In the genomic region with DNA sequence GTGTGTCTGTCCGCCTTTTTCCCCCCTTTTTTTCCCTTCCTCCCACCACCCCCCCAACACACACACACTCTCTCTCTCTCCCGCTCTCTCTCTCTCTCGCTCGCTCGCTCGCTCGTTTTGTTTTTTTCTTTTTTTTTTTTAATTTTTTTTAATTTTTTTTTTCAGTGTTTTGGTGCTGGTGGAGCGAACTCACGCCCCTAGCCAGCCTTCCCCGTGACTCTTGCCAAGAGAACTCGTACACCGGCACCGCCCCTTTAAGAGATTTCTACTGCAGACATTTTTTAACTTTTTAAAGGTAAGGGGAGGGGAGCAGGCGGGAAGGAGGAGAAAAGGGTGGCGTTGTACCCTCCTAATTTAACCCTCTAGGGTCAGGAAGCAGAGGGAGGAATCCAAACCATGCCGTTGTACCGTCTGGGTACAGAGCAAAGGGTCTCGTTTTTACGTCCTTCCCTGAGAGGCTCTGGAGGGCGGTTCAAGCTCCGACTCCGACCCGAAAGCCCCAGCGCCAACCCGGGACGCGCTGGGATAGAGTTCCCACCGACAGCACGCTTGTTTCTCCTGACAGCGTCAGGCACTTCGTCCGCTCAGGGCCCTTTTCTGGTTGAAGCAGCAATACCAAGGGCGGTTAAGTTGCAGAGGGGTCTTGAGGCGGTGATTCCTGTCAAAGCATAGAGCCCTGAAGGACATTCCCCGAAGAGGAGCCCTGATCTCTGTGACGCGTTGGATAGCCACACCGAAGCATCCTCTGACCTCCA, we compare ENCODE assay signal across 11 cellular contexts. TPM values are rescaled to one million over a fixed set of nuclear protein-coding genes. Genes with fewer than 3 reads are reported as not detected.
DNase-seq lines count a peak whose midpoint lies in the region; ATAC-seq and TF ChIP-seq lines count a peak whose summit lies in the region.
"Had no signal": no experiment of that assay in that cellular context is flagged by ENCODE, and none has a peak within 500 bp of the region (broad histone marks: within the 10 kb centered on the region; RNA-seq: fewer than 3 reads in every experiment).

No MANE protein-coding gene starts in this region.

- H3K27ac ChIP-seq in esophagus (ENCODE audit: low read depth in 2 of 2, low read length in 1 of 2) (peak overlapping the region; percentile 34 to 47), aorta (ENCODE audit: low read depth in 1 of 2, low read length in 2 of 2) (peak overlapping the region in 1 of 2 donors; percentile 31)

- H3K36me3 Mint-ChIP-seq in neural crest cell (ENCODE audit: low read depth) = peaks cover 10% of the 10 kb centered on the region

- peaks cover 51% of the 10 kb centered on the region for H3K4me1 Mint-ChIP-seq in stimulated activated naive CD8-positive, alpha-beta T cell treated with anti-CD3 and anti-CD28 coated beads, Interleukin-15, amount 100 ng/mL, for 72 hours
- peaks cover 36% of the 10 kb centered on the region for H3K4me1 Mint-ChIP-seq in neural crest cell

- intact Hi-C loops in aorta (cut with DNase I) = no loop called here

- peaks cover 2 to 3% of the 10 kb centered on the region in 2 donors for H3K4me1 ChIP-seq in esophagus (ENCODE audit: control insufficient read depth in 2 of 2, insufficient read depth in 2 of 2, low read length in 1 of 2)
- H3K4me1 ChIP-seq in aorta (ENCODE audit: control insufficient read depth in 1 of 2, insufficient read depth in 2 of 2, low read length in 2 of 2) = no peaks in the 10 kb centered on the region

- no peaks in the 10 kb centered on the region for H3K9me3 ChIP-seq in esophagus (ENCODE audit: control insufficient read depth in 2 of 2, insufficient read depth in 1 of 2, low read depth in 1 of 2, low read length in 1 of 2)
- no peaks in the 10 kb centered on the region for H3K9me3 ChIP-seq in aorta (ENCODE audit: control insufficient read depth, low read length)

- DNase-seq in stimulated activated naive CD8-positive, alpha-beta T cell treated with anti-CD3 and anti-CD28 coated beads, Interleukin-15, amount 100 ng/mL, for 72 hours = no peak
- DNase-seq in stimulated activated naive CD8-positive, alpha-beta T cell treated with anti-CD3 and anti-CD28 coated beads, Interleukin-15, Interleukin-2, amounts not matched to agents 100 U/mL and 50 U/mL, for 24 hours = no peak
- no peak for DNase-seq in neural crest cell (ENCODE audit: low read depth, low spot score)
- DNase-seq in aorta = peak; percentile 52 to 69
- no peak for DNase-seq in globus pallidus (ENCODE audit: low spot score)
- DNase-seq: left colon, NCI-H1417 treated with DMSO at 0.1 percent for 48 hours, T-helper 1 cell had no signal

- no peaks in the 10 kb centered on the region for H3K9me3 Mint-ChIP-seq in stimulated activated naive CD8-positive, alpha-beta T cell treated with anti-CD3 and anti-CD28 coated beads, Interleukin-15, amount 100 ng/mL, for 72 hours
- H3K9me3 Mint-ChIP-seq in neural crest cell = no peaks in the 10 kb centered on the region

- no peak for TF ChIP-seq CTCF in neural crest cell (conservative IDR thresholded peaks at IDR 0.05)

- WGBS in esophagus, 2 donors = 8 to 10% methylated on average over 38 of the region's 38 CpGs
- WGBS in aorta, 2 donors = 6% methylated on average over 38 of the region's 38 CpGs

- ATAC-seq in stimulated activated naive CD8-positive, alpha-beta T cell treated with anti-CD3 and anti-CD28 coated beads, Interleukin-15, amount 100 ng/mL, for 72 hours = no peak
- ATAC-seq in stimulated activated naive CD8-positive, alpha-beta T cell treated with anti-CD3 and anti-CD28 coated beads, Interleukin-15, Interleukin-2, amounts not matched to agents 100 U/mL and 50 U/mL, for 24 hours = no peak
- no peak for ATAC-seq in aorta (ENCODE audit: low FRiP score)
- ATAC-seq in HG03520 (IDR thresholded peaks at IDR 0.05; ENCODE audit: unreplicated experiment) = no peak
- ATAC-seq in HG03571 (IDR thresholded peaks at IDR 0.05; ENCODE audit: unreplicated experiment) = no peak
- ATAC-seq: left colon had no signal

- H3K27me3 ChIP-seq in esophagus (ENCODE audit: control insufficient read depth in 1 of 2, insufficient read depth in 2 of 2, low read length in 2 of 2) = peaks cover 3 to 13% of the 10 kb centered on the region in 2 donors
- no peaks in the 10 kb centered on the region for H3K27me3 ChIP-seq in aorta (ENCODE audit: control insufficient read depth in 1 of 2, insufficient read depth in 2 of 2, low read length in 1 of 2)

- H3K36me3 ChIP-seq in esophagus (ENCODE audit: control insufficient read depth in 2 of 2, insufficient read depth in 2 of 2, low read length in 1 of 2) (no peaks in the 10 kb centered on the region), aorta (ENCODE audit: control insufficient read depth in 1 of 2, insufficient read depth in 2 of 2, low read length in 1 of 2) (no peaks in the 10 kb centered on the region)

- peak overlapping the region; percentile 29 to 31 for H3K4me3 Mint-ChIP-seq in stimulated activated naive CD8-positive, alpha-beta T cell treated with anti-CD3 and anti-CD28 coated beads, Interleukin-15, amount 100 ng/mL, for 72 hours
- H3K4me3 Mint-ChIP-seq in neural crest cell = peak overlapping the region; percentile 56

- H3K4me3 ChIP-seq in esophagus (ENCODE audit: low read depth in 1 of 2, low read length in 2 of 2) (peak overlapping the region in 1 of 2 donors; percentile 19), aorta (ENCODE audit: low read length in 2 of 2) (peak overlapping the region; percentile 28 to 77)

- H3K27me3 Mint-ChIP-seq in stimulated activated naive CD8-positive, alpha-beta T cell treated with anti-CD3 and anti-CD28 coated beads, Interleukin-15, amount 100 ng/mL, for 72 hours = peaks cover 86% of the 10 kb centered on the region
- peaks cover 93% of the 10 kb centered on the region for H3K27me3 Mint-ChIP-seq in neural crest cell (ENCODE audit: low read depth)

- H3K27ac Mint-ChIP-seq in stimulated activated naive CD8-positive, alpha-beta T cell treated with anti-CD3 and anti-CD28 coated beads, Interleukin-15, amount 100 ng/mL, for 72 hours = no peak overlapping the region
- H3K27ac Mint-ChIP-seq in neural crest cell (ENCODE audit: unreplicated experiment) = no peak overlapping the region

RNA-seq across cellular contexts. Expression of a gene that starts 0.4 kb away (rescaled TPM):
- 1 to 10 TPM; 2.1 to 3.5 TPM for polyA plus RNA-seq in esophagus
- total RNA-seq in neural crest cell = not detected in 2 replicates
- 1 to 10 TPM; 3.4 to 6.3 TPM for total RNA-seq in aorta
- polyA plus RNA-seq in aorta = 10 to 100 TPM in 1 of 2 donors, 1 to 10 TPM in 1; 1.2 to 22.0 TPM

Comparison
In these comparisons a context has a peak if more than half of its experiments do, and no peak if none do; other contexts are left out.
1. DNase-seq: peak in aorta (2 of 2); none in stimulated activated naive CD8-positive, alpha-beta T cell treated with anti-CD3 and anti-CD28 coated beads, Interleukin-15, amount 100 ng/mL, for 72 hours (0 of 2), stimulated activated naive CD8-positive, alpha-beta T cell treated with anti-CD3 and anti-CD28 coated beads, Interleukin-15, Interleukin-2, amounts not matched to agents 100 U/mL and 50 U/mL, for 24 hours (single experiment), neural crest cell (single experiment) and globus pallidus (single experiment).